8 cellular contexts compared by ENCODE assay signal in the genomic region with DNA sequence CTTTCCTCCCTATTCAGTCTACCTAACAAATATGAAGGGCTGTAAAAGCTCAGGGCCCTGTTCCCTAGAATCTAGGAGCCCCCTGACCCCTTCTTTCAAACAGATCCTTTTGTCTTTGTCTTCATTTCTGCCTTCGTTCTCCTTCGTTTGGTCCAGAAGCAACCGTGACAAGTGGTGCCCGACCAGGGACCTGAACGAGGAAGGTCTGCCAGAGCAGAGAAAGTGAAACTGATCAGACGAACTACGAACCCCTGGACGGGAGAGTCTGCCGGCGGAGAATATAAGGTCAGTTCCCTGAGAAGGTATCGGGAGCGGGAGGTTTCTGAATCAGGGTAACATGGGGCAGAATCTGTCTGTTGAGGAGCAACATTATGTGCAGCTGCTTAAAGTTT. TPM values are rescaled to one million over a fixed set of nuclear protein-coding genes. Genes with fewer than 3 reads are reported as not detected.
DNase-seq lines count a peak whose midpoint lies in the region; ATAC-seq, FAIRE-seq and TF ChIP-seq lines count a peak whose summit lies in the region.

No MANE protein-coding gene starts in this region.

- CTCF ChIA-PET in HEK293T (lab: Yijun Ruan, JAX), result no interaction called here

- H3K27me3 ChIP-seq in Loucy (ENCODE audit: insufficient read depth, low read length, poor library complexity, severe bottlenecking) (no peaks in the 10 kb centered on the region), bronchial epithelial cell (ENCODE audit: control insufficient read depth, insufficient read depth, low read length) (no peaks in the 10 kb centered on the region), muscle layer of colon (ENCODE audit: control insufficient read depth in 1 of 2, insufficient read depth in 2 of 2, low read length in 2 of 2) (no peaks in the 10 kb centered on the region)

- H3K4me1 ChIP-seq in Loucy (ENCODE audit: insufficient read depth, low read length, poor library complexity, severe bottlenecking) (peaks cover 38% of the 10 kb centered on the region), muscle layer of colon (ENCODE audit: insufficient read depth, low read length) (peaks cover 14% of the 10 kb centered on the region)

- H3K27ac ChIP-seq in muscle layer of colon (ENCODE audit: low read depth, low read length), result peak overlapping the region; percentile 72

- H3K4me3 ChIP-seq in Loucy (ENCODE audit: low read length, poor library complexity, severe bottlenecking) (peak overlapping the region; percentile 92), bronchial epithelial cell (ENCODE audit: low read depth, low read length) (peak overlapping the region; percentile 97), muscle layer of colon (ENCODE audit: low read depth in 1 of 2, low read length in 2 of 2) (peak overlapping the region; percentile 89 to 95)

- peaks cover 46% of the 10 kb centered on the region for H3K79me2 ChIP-seq in Loucy (ENCODE audit: insufficient read depth, low read length)

- FAIRE-seq in bronchial epithelial cell (lab: Jason Lieb, UNC) (no peak), HTR-8/SVneo (lab: Jason Lieb, UNC) (no peak)

- H3F3A ChIP-seq in Loucy (ENCODE audit: low read depth), result no peaks in the 10 kb centered on the region

- POLR2A ChIA-PET in HEK293T (lab: Yijun Ruan, JAX), result interaction anchor here (1.4 to 1.5 kb wide), 2 partner anchors 21 to 123 kb away, joined by 3 to 4 read pairs; partner anchors contain the start of genes ZNF274 and ZSCAN22

- DNase-seq in CD1c-positive myeloid dendritic cell (ENCODE audit: extremely low spot score), result peak; percentile 4
- DNase-seq in bronchial epithelial cell (ENCODE audit: low read depth), result no peak
- DNase-seq in HTR-8/SVneo (ENCODE audit: insufficient read length, low spot score), result no peak
- no peak for DNase-seq in COLO829 (ENCODE audit: low spot score)
- DNase-seq in HEK293T (ENCODE audit: extremely low spot score), result no peak

- no peak for ATAC-seq in HG03460 (IDR thresholded peaks at IDR 0.05; ENCODE audit: unreplicated experiment)

- H3K9me2 ChIP-seq in Loucy (replicated peaks; ENCODE audit: low read depth, low read length), result no peaks in the 10 kb centered on the region

- H3K36me3 ChIP-seq in Loucy (ENCODE audit: insufficient read depth, low read length), result peaks cover 16% of the 10 kb centered on the region; the same call in 1 of the 2 replicates
- no peaks in the 10 kb centered on the region for H3K36me3 ChIP-seq in bronchial epithelial cell (ENCODE audit: control insufficient read depth, insufficient read depth, low read length)
- peaks cover 16% of the 10 kb centered on the region for H3K36me3 ChIP-seq in muscle layer of colon (ENCODE audit: insufficient read depth, low read length)

- peaks cover 25% of the 10 kb centered on the region for H4K20me1 ChIP-seq in Loucy (ENCODE audit: insufficient read depth, low read length, poor library complexity, severe bottlenecking)

- peak overlapping the region; percentile 85; the same call in 1 of the 2 replicates for H2AFZ ChIP-seq in Loucy (ENCODE audit: low read length)

- H3K4me2 ChIP-seq in Loucy (ENCODE audit: low read depth, low read length, poor library complexity, severe bottlenecking), result peak overlapping the region; percentile 96

- no peaks in the 10 kb centered on the region for H3K9me3 ChIP-seq in Loucy (ENCODE audit: insufficient read depth, low read depth, low read length)
- H3K9me3 ChIP-seq in muscle layer of colon (ENCODE audit: low read length), result no peaks in the 10 kb centered on the region

- peak overlapping the region; percentile 89 for H3K9ac ChIP-seq in Loucy (ENCODE audit: low read depth, low read length, poor library complexity, severe bottlenecking)
- H3K9ac ChIP-seq in muscle layer of colon (ENCODE audit: low read length), result peak overlapping the region; percentile 68

- no peak for TF ChIP-seq CTCF in Loucy (conservative IDR thresholded peaks at IDR 0.05; ENCODE audit: low read length)
- TF ChIP-seq CTCF in bronchial epithelial cell (IDR thresholded peaks at IDR 0.05; ENCODE audit: insufficient read depth, low read length, severe bottlenecking), result no peak

TF ChIP-seq in HEK293T, 16 proteins besides CTCF, POLR2A, EP300 and RAD21:
- TF ChIP-seq FOXM1 (IDR thresholded peaks at IDR 0.05; ENCODE audit: borderline replicate concordance), result no peak
- TF ChIP-seq HDGF (IDR thresholded peaks at IDR 0.05; ENCODE audit: borderline replicate concordance), result no peak
- TF ChIP-seq ZNF384 (IDR thresholded peaks at IDR 0.05), result no peak
- TF ChIP-seq SP1 (IDR thresholded peaks at IDR 0.05), result no peak
- TF ChIP-seq FOXA1 (IDR thresholded peaks at IDR 0.05), result no peak
- no peak for TF ChIP-seq SUZ12 (IDR thresholded peaks at IDR 0.05)
- no peak for TF ChIP-seq TARDBP (IDR thresholded peaks at IDR 0.05)
- no peak for TF ChIP-seq NFRKB (IDR thresholded peaks at IDR 0.05)
- no peak for TF ChIP-seq L3MBTL2 (conservative IDR thresholded peaks at IDR 0.05)
- no peak for TF ChIP-seq BHLHE40 (IDR thresholded peaks at IDR 0.05; ENCODE audit: borderline replicate concordance)
- no peak for TF ChIP-seq ELF4 (IDR thresholded peaks at IDR 0.05)
- TF ChIP-seq ARNT (IDR thresholded peaks at IDR 0.05), result no peak
- no peak for TF ChIP-seq LEF1 (IDR thresholded peaks at IDR 0.05; ENCODE audit: borderline replicate concordance)
- TF ChIP-seq, protein P1, sequence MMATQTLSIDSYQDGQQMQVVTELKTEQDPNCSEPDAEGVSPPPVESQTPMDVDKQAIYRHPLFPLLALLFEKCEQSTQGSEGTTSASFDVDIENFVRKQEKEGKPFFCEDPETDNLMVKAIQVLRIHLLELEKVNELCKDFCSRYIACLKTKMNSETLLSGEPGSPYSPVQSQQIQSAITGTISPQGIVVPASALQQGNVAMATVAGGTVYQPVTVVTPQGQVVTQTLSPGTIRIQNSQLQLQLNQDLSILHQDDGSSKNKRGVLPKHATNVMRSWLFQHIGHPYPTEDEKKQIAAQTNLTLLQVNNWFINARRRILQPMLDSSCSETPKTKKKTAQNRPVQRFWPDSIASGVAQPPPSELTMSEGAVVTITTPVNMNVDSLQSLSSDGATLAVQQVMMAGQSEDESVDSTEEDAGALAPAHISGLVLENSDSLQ (IDR thresholded peaks at IDR 0.05), result no peak
- no peak for TF ChIP-seq FOXK2 (IDR thresholded peaks at IDR 0.05)
- TF ChIP-seq CTBP1 (IDR thresholded peaks at IDR 0.05; ENCODE audit: borderline replicate concordance), result no peak

RNA-seq across cellular contexts. Expression of gene ERVK3-1, which starts 0.8 kb away (rescaled TPM):
- 50.7 and 59.2 TPM in 2 replicates for total RNA-seq in bronchial epithelial cell

RNA-seq across cellular contexts. Expression of gene ZSCAN22, which starts 20.9 kb away (rescaled TPM):
- total RNA-seq in bronchial epithelial cell, result 1.8 and 2.2 TPM in 2 replicates

RNA-seq across cellular contexts. Expression of gene ZNF8, which starts 27.2 kb away (rescaled TPM):
- total RNA-seq in bronchial epithelial cell, result 2.3 and 2.4 TPM in 2 replicates

RNA-seq across cellular contexts. Expression of gene A1BG, which starts 47.4 kb away (rescaled TPM):
- 2.1 and 4.7 TPM in 2 replicates for total RNA-seq in bronchial epithelial cell

RNA-seq across cellular contexts. Expression of gene ZNF497, which starts 56.6 kb away (rescaled TPM):
- total RNA-seq in bronchial epithelial cell, result 0.53 and 2.2 TPM in 2 replicates
